Comparison of ENCODE assay signal across 10 cellular contexts in the genomic region with DNA sequence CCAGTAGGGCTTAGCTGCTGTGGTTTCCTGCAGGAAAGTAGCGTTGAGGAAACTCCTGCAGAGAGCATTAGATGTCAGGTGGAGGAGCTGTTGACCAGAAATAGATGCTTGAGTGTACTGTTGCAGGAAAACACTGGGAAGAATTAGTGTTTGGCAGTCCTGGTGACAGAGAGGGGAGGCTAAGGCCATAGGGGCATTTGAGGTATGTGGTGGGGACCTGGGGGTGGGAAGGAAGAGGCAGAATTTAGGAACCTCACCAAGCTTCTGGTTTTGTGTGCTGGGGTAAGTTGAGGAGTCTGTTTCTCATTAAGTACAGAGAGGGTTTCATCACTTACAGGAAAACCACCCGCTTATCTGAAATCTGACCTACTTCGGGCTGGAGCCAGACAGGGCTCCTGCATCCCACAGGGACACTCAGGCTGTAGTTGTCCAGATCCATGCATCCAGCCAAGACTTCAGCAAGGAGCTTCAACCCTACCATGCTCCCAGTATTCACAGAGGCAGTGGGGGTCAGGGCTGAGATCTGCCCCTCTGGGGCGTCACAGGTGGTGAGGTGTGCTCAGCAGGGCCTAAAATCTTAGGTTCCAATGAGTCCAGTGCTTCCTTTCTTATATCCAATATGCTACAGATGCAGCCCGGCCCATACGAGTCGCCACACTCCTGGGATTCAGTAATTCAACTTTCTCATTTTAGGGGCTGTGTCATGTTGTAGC. TPM values are rescaled to one million over a fixed set of nuclear protein-coding genes. Genes with fewer than 3 reads are reported as not detected.
DNase-seq lines count a peak whose midpoint lies in the region; ATAC-seq and TF ChIP-seq lines count a peak whose summit lies in the region.
"Had no signal": no experiment of that assay in that cellular context is flagged by ENCODE, and none has a peak within 500 bp of the region (broad histone marks: within the 10 kb centered on the region; RNA-seq: fewer than 3 reads in every experiment).

No MANE protein-coding gene starts in this region.

- no peak overlapping the region for H3K4me3 ChIP-seq in CD8-positive, alpha-beta T cell (ENCODE audit: low read depth, low read length)
- H3K4me3 ChIP-seq in IMR-90 (ENCODE audit: insufficient read depth, low read depth, low read length) (no peak overlapping the region), astrocyte of the cerebellum (ENCODE audit: low read depth, low read length) (no peak overlapping the region), mesodermal cell (ENCODE audit: extremely low read depth, insufficient read depth, low read length, poor library complexity, severe bottlenecking) (no peak overlapping the region), esophagus muscularis mucosa (no peak overlapping the region)

- intact Hi-C loops in CD8-positive, alpha-beta T cell (cut with DNase I, micrococcal nuclease): loop anchor here (2.0 to 5.0 kb wide), 2 partner anchors 35 to 36 kb away; no protein-coding TSS in a partner anchor
- intact Hi-C loops in IMR-90 (cut with micrococcal nuclease) (loop anchor here (1.0 kb wide), 1 partner anchor 89 kb away; no protein-coding TSS in a partner anchor), esophagus muscularis mucosa (cut with DNase I) (no loop called here)

- no peak overlapping the region for H2AK5ac ChIP-seq in IMR-90 (ENCODE audit: low read depth, low read length)

- no peaks in the 10 kb centered on the region for H3K9me3 ChIP-seq in CD8-positive, alpha-beta T cell (ENCODE audit: low read length)
- H3K9me3 ChIP-seq in IMR-90 (ENCODE audit: control insufficient read depth, insufficient read depth, low read length) (no peaks in the 10 kb centered on the region), mesodermal cell (ENCODE audit: control insufficient read depth, low read length) (no peaks in the 10 kb centered on the region), esophagus muscularis mucosa (no peaks in the 10 kb centered on the region)

- H3K4me1 Mint-ChIP-seq in CD8-positive, alpha-beta T cell (ENCODE audit: low read depth): peaks cover 11% of the 10 kb centered on the region

- no peak overlapping the region for H2AK9ac ChIP-seq in IMR-90 (replicated peaks; ENCODE audit: low read depth, low read length, poor library complexity)

- in situ Hi-C loops in IMR-90 (cut with MboI; ENCODE audit: low sequenced_read_pairs): no loop called here
- in situ Hi-C loops in astrocyte of the cerebellum (cut with HindIII; ENCODE audit: low sequenced_read_pairs): no loop called here

- CTCF ChIA-PET in CD8-positive, alpha-beta T cell (lab: Charles Lee): interaction anchor here (1.0 to 14.5 kb wide), 8 partner anchors 9 to 117 kb away, joined by 3 to 260 read pairs (median 17); a partner anchor contains a TSS
- CTCF ChIA-PET in IMR-90 (lab: Yijun Ruan, JAX): interaction anchor here (0.5 kb wide), 1 partner anchor 148 kb away, joined by 3 read pairs; no protein-coding TSS in a partner anchor

- H3K9ac ChIP-seq in IMR-90 (ENCODE audit: low read depth, low read length): no peak overlapping the region

- H3K56ac ChIP-seq in IMR-90 (ENCODE audit: extremely low read depth, insufficient read depth, low read length): no peak overlapping the region

- H3K14ac ChIP-seq in IMR-90 (replicated peaks; ENCODE audit: low read depth, low read length): no peak overlapping the region

- TF ChIP-seq RAD21 in IMR-90 (IDR thresholded peaks at IDR 0.05; ENCODE audit: low read length): no peak

- dilution Hi-C loops in IMR-90 (cut with HindIII; ENCODE audit: low sequenced_read_pairs, unreplicated experiment): no loop called here

- peak overlapping the region; percentile 81 for H3K27ac Mint-ChIP-seq in CD8-positive, alpha-beta T cell

- peaks cover 56% of the 10 kb centered on the region for H3K36me3 Mint-ChIP-seq in CD8-positive, alpha-beta T cell

- H3K23ac ChIP-seq in IMR-90 (ENCODE audit: low read depth, low read length): no peak overlapping the region

- no TSS peak for BruUV-seq in IMR-90 (replicated peaks; lab: Mats Ljungman, UMichigan)

- H2BK15ac ChIP-seq in IMR-90 (ENCODE audit: low read depth, low read length): no peak overlapping the region

- no peak overlapping the region for H2BK5ac ChIP-seq in IMR-90 (ENCODE audit: low read depth, low read length, poor library complexity, severe bottlenecking)

- H3K27me3 ChIP-seq in CD8-positive, alpha-beta T cell (ENCODE audit: insufficient read depth, low read length): no peaks in the 10 kb centered on the region
- H3K27me3 ChIP-seq in IMR-90 (ENCODE audit: control insufficient read depth, insufficient read depth, low read length) (no peaks in the 10 kb centered on the region; the same call in 1 of the 2 replicates), esophagus muscularis mucosa (no peaks in the 10 kb centered on the region)

- no peak for TF ChIP-seq CTCF in CD8-positive, alpha-beta T cell (IDR thresholded peaks at IDR 0.05)
- TF ChIP-seq CTCF in IMR-90 (conservative IDR thresholded peaks at IDR 0.05; ENCODE audit: low read depth, low read length): 0 out of 2 replicates have a peak, but pooled peaks have one; percentile 19
- peak; percentile 62 for TF ChIP-seq CTCF in astrocyte of the cerebellum (IDR thresholded peaks at IDR 0.05; ENCODE audit: low read depth, low read length, missing control alignments)
- TF ChIP-seq CTCF in esophagus muscularis mucosa (IDR thresholded peaks at IDR 0.05): no peak

- H3K4ac ChIP-seq in IMR-90 (ENCODE audit: low read depth, low read length): no peak overlapping the region

- no peak overlapping the region for H3K27ac ChIP-seq in CD8-positive, alpha-beta T cell (ENCODE audit: low read depth, low read length)
- H3K27ac ChIP-seq in IMR-90 (ENCODE audit: insufficient read depth, low read length): no peak overlapping the region
- H3K27ac ChIP-seq in mesodermal cell (ENCODE audit: low read depth, low read length, severe bottlenecking): peak overlapping the region; percentile 45
- H3K27ac ChIP-seq in esophagus muscularis mucosa (replicated peaks in 1 of 4): no peak overlapping the region
- H3K27ac ChIP-seq: HL-60 had no signal

- no peaks in the 10 kb centered on the region for H3K27me3 Mint-ChIP-seq in CD8-positive, alpha-beta T cell (ENCODE audit: low read depth)

- TF ChIP-seq EP300 in esophagus muscularis mucosa (IDR thresholded peaks at IDR 0.05): no peak

- no peak for DNase-seq in CD8-positive, alpha-beta T cell
- DNase-seq in IMR-90 (peak; percentile 54), astrocyte of the cerebellum (ENCODE audit: low read depth) (peak; percentile 87), Ammon's horn (ENCODE audit: low spot score) (no peak), NAMALWA (ENCODE audit: low spot score) (no peak), esophagus muscularis mucosa (ENCODE audit: extremely low spot score) (no peak)

- no peak overlapping the region for H4K5ac ChIP-seq in IMR-90 (ENCODE audit: low read depth, low read length)

- H3K4me3 Mint-ChIP-seq in CD8-positive, alpha-beta T cell: no peak overlapping the region

- H2AFZ ChIP-seq in IMR-90 (replicated peaks; ENCODE audit: low read length, poor library complexity): no peak overlapping the region

- no peak overlapping the region for H4K8ac ChIP-seq in IMR-90 (ENCODE audit: low read depth in 2 of 2, low read length in 2 of 2)

- no peak overlapping the region for H2BK120ac ChIP-seq in IMR-90 (ENCODE audit: low read depth, low read length)

- no peak overlapping the region for H3K4me2 ChIP-seq in IMR-90 (ENCODE audit: low read depth, low read length)

- peaks cover 28% of the 10 kb centered on the region for H3K36me3 ChIP-seq in CD8-positive, alpha-beta T cell (ENCODE audit: insufficient read depth, low read length)
- H3K36me3 ChIP-seq in IMR-90 (ENCODE audit: control insufficient read depth, insufficient read depth, low read length) (peaks cover 31% of the 10 kb centered on the region), mesodermal cell (ENCODE audit: control insufficient read depth, insufficient read depth, low read length) (peaks cover 47% of the 10 kb centered on the region), esophagus muscularis mucosa (peaks cover 27 to 57% (median 53%) of the 10 kb centered on the region in 4 donors)

- no peak for TF ChIP-seq POLR2A in IMR-90 (IDR thresholded peaks at IDR 0.05; ENCODE audit: low read depth, low read length)
- no peak for TF ChIP-seq POLR2A in esophagus muscularis mucosa (IDR thresholded peaks at IDR 0.05; ENCODE audit: low read depth)

- no peak overlapping the region for H2BK20ac ChIP-seq in IMR-90 (ENCODE audit: low read depth, low read length)

- H3K79me1 ChIP-seq in IMR-90 (ENCODE audit: low read depth in 1 of 2, low read length in 2 of 2): peaks cover 0 to 8% of the 10 kb centered on the region in 2 experiments; a peak in 1 of 4 replicates

- H3K9me3 Mint-ChIP-seq in CD8-positive, alpha-beta T cell: no peaks in the 10 kb centered on the region

- no peak overlapping the region for H3K18ac ChIP-seq in IMR-90 (ENCODE audit: low read depth, low read length)

- H3K9me1 ChIP-seq in IMR-90 (ENCODE audit: insufficient read depth, low read length): 0 out of 2 replicates have a peak, but pooled peaks cover 4% of the 10 kb centered on the region

- POLR2A ChIA-PET in CD8-positive, alpha-beta T cell (lab: Charles Lee): interaction anchor here (1.0 to 2.2 kb wide), 5 partner anchors 15 to 59 kb away, joined by 3 to 13 read pairs (median 5); a partner anchor contains a TSS
- POLR2A ChIA-PET in IMR-90 (lab: Charles Lee; ENCODE audit: unreplicated experiment): no interaction called here

- ATAC-seq in CD8-positive, alpha-beta T cell: no peak
- ATAC-seq in IMR-90 (ENCODE audit: low read depth): no peak
- ATAC-seq in GM21390 (IDR thresholded peaks at IDR 0.05; ENCODE audit: unreplicated experiment): no peak

- no CpG with 5 or more reads among the region's 7 CpGs for WGBS in IMR-90 (ENCODE audit: extremely low coverage in 2 of 2, insufficient read length in 1 of 2), 2 experiments
- 78 to 92% methylated on average over 4 of the region's 7 CpGs for WGBS in mesodermal cell (ENCODE audit: insufficient coverage in 2 of 2), 2 experiments
- WGBS in esophagus muscularis mucosa: 69% methylated on average over 7 of the region's 7 CpGs

- no peak overlapping the region for H4K91ac ChIP-seq in IMR-90 (ENCODE audit: insufficient read depth, low read depth, low read length)

- peaks cover 42% of the 10 kb centered on the region for H4K20me1 ChIP-seq in IMR-90 (ENCODE audit: insufficient read depth, low read length)

- H3K4me1 ChIP-seq in CD8-positive, alpha-beta T cell (ENCODE audit: insufficient read depth, low read length): no peaks in the 10 kb centered on the region
- peaks cover 13% of the 10 kb centered on the region for H3K4me1 ChIP-seq in IMR-90 (ENCODE audit: control insufficient read depth, insufficient read depth, low read length)
- peaks cover 25% of the 10 kb centered on the region for H3K4me1 ChIP-seq in mesodermal cell (ENCODE audit: control insufficient read depth, insufficient read depth, low read length, poor library complexity, severe bottlenecking)
- peaks cover 21 to 37% (median 27%) of the 10 kb centered on the region in 4 donors for H3K4me1 ChIP-seq in esophagus muscularis mucosa

RNA-seq across cellular contexts. Expression of a gene that starts 15.1 kb away (rescaled TPM):
- 10 to 100 TPM; 85.6 to 86.3 TPM for total RNA-seq in CD8-positive, alpha-beta T cell
- 0.28 TPM in 1 of 2 replicates, not detected in the other for total RNA-seq in IMR-90 (2012; rRNA removed)
- 0.23 TPM in 1 of 2 replicates, not detected in the other for polyA plus RNA-seq in IMR-90 (2012; rRNA removed)
- polyA plus RNA-seq in IMR-90 (2012; cell fraction: cytosol; rRNA removed): 0.14 TPM in 1 of 2 replicates, not detected in the other
- polyA plus RNA-seq in IMR-90 (2012; cell fraction: nucleus; rRNA removed; ENCODE audit: low replicate concordance): 0.45 and 1.4 TPM in 2 replicates
- polyA plus RNA-seq in mesodermal cell (2013, experiment 1 of 2): 1.5 TPM
- polyA plus RNA-seq in mesodermal cell (2013, experiment 2 of 2): 1.5 TPM
- 1 to 10 TPM in 1 of 4 donors, under 1 TPM in 2, not detected in 1; 0.83 to 2.7 (median 0.84) TPM for total RNA-seq in esophagus muscularis mucosa
- total RNA-seq: lung microvascular endothelial cell had no signal

RNA-seq across cellular contexts. Expression of a gene that starts 34.2 kb away (rescaled TPM):
- total RNA-seq in CD8-positive, alpha-beta T cell: 10 to 100 TPM; 55.6 to 58.4 TPM
- total RNA-seq in IMR-90 (2012; rRNA removed) (10.6 and 14.7 TPM in 2 replicates), esophagus muscularis mucosa (10 to 100 TPM; 21.2 to 43.6 (median 38.7) TPM)
- 52.4 and 59.6 TPM in 2 replicates for polyA plus RNA-seq in IMR-90 (2012; rRNA removed)
- 40.8 and 89.5 TPM in 2 replicates for polyA plus RNA-seq in IMR-90 (2012; cell fraction: cytosol; rRNA removed)
- polyA plus RNA-seq in IMR-90 (2012; cell fraction: nucleus; rRNA removed; ENCODE audit: low replicate concordance): 36.4 and 48.1 TPM in 2 replicates
- 88.8 TPM for polyA plus RNA-seq in mesodermal cell (2013, experiment 1 of 2)
- 79.1 TPM for polyA plus RNA-seq in mesodermal cell (2013, experiment 2 of 2)

RNA-seq across cellular contexts. Expression of a gene that starts 50.1 kb away (rescaled TPM):
- 10 to 100 TPM; 63.1 to 70.6 TPM for total RNA-seq in CD8-positive, alpha-beta T cell
- total RNA-seq in IMR-90 (2012; rRNA removed): 94.6 and 145 TPM in 2 replicates
- 102 and 123 TPM in 2 replicates for polyA plus RNA-seq in IMR-90 (2012; rRNA removed)
- polyA plus RNA-seq in IMR-90 (2012; cell fraction: cytosol; rRNA removed): 53.9 and 99.5 TPM in 2 replicates
- 55.8 and 80.7 TPM in 2 replicates for polyA plus RNA-seq in IMR-90 (2012; cell fraction: nucleus; rRNA removed; ENCODE audit: low replicate concordance)
- polyA plus RNA-seq in mesodermal cell (2013, experiment 1 of 2): 265 TPM
- polyA plus RNA-seq in mesodermal cell (2013, experiment 2 of 2): 248 TPM
- total RNA-seq in esophagus muscularis mucosa: 100 to 1,000 TPM; 124 to 239 (median 167) TPM

RNA-seq across cellular contexts. Expression of a gene that starts 57.4 kb away (rescaled TPM):
- total RNA-seq in CD8-positive, alpha-beta T cell: under 1 TPM; 0.05 to 0.08 TPM
- total RNA-seq in IMR-90 (2012; rRNA removed) (not detected in 2 replicates), esophagus muscularis mucosa (not detected)
- polyA plus RNA-seq in IMR-90 (2012; rRNA removed): not detected in 2 replicates
- polyA plus RNA-seq in IMR-90 (2012; cell fraction: cytosol; rRNA removed): not detected in 2 replicates
- not detected in 2 replicates for polyA plus RNA-seq in IMR-90 (2012; cell fraction: nucleus; rRNA removed; ENCODE audit: low replicate concordance)
- 0.18 TPM for polyA plus RNA-seq in mesodermal cell (2013, experiment 1 of 2)
- polyA plus RNA-seq in mesodermal cell (2013, experiment 2 of 2): 0.10 TPM
- total RNA-seq: lung microvascular endothelial cell had no signal

RNA-seq across cellular contexts. Expression of a gene that starts 59.1 kb away (rescaled TPM):
- total RNA-seq in CD8-positive, alpha-beta T cell: 1 to 10 TPM; 1.5 to 1.7 TPM
- not detected in 2 replicates for total RNA-seq in IMR-90 (2012; rRNA removed)
- 0.03 TPM in 1 of 2 replicates, not detected in the other for polyA plus RNA-seq in IMR-90 (2012; rRNA removed)
- 0.02 TPM in 1 of 2 replicates, not detected in the other for polyA plus RNA-seq in IMR-90 (2012; cell fraction: cytosol; rRNA removed)
- polyA plus RNA-seq in IMR-90 (2012; cell fraction: nucleus; rRNA removed; ENCODE audit: low replicate concordance): 0.07 and 0.11 TPM in 2 replicates
- polyA plus RNA-seq in mesodermal cell (2013, experiment 1 of 2): 7.4 TPM
- 6.0 TPM for polyA plus RNA-seq in mesodermal cell (2013, experiment 2 of 2)
- total RNA-seq in esophagus muscularis mucosa: 1 to 10 TPM in 3 of 4 donors, under 1 TPM in 1; 0.58 to 2.5 (median 1.8) TPM
- total RNA-seq: lung microvascular endothelial cell had no signal

Comparison
In these comparisons a context has a peak if more than half of its experiments do, and no peak if none do; other contexts are left out.
1. DNase-seq: peak in IMR-90 (single experiment) and astrocyte of the cerebellum (single experiment); none in CD8-positive, alpha-beta T cell (0 of 7), Ammon's horn (single experiment), NAMALWA (single experiment) and esophagus muscularis mucosa (single experiment).
2. CTCF ChIP-seq: peak in IMR-90 (single experiment) and astrocyte of the cerebellum (single experiment); none in CD8-positive, alpha-beta T cell (single experiment) and esophagus muscularis mucosa (0 of 3).
3. RNA of a gene that starts 15.1 kb away (total RNA-seq): 85.6 to 86.3 TPM in CD8-positive, alpha-beta T cell; 0.83 to 2.7 TPM in esophagus muscularis mucosa and 0.28 TPM in IMR-90; every median in the first group is over 10 times any median in the second.